In genomic region chr3:56680054-56680453, GRCh38 we compare ENCODE assay signal across 17 cellular contexts. TPM values are rescaled to one million over a fixed set of nuclear protein-coding genes. Genes with fewer than 3 reads are reported as not detected.
DNase-seq lines count a peak whose midpoint lies in the region; ATAC-seq, FAIRE-seq and TF ChIP-seq lines count a peak whose summit lies in the region.
"Had no signal": no experiment of that assay in that cellular context is flagged by ENCODE, and none has a peak within 500 bp of the region (broad histone marks: within the 10 kb centered on the region; RNA-seq: fewer than 3 reads in every experiment).

No MANE protein-coding gene starts in this region.

- no peak overlapping the region for H2BK120ac ChIP-seq in mesenchymal stem cell (ENCODE audit: low read depth, low read length)

- no peak overlapping the region for H3K18ac ChIP-seq in mesenchymal stem cell (ENCODE audit: low read depth in 1 of 2, low read length in 2 of 2)

- peak overlapping the region; percentile 92 for H3K4me2 ChIP-seq in Loucy (ENCODE audit: low read depth, low read length, poor library complexity, severe bottlenecking)
- peak overlapping the region; percentile 89 for H3K4me2 ChIP-seq in astrocyte (ENCODE audit: low read length)
- peak overlapping the region; percentile 91 for H3K4me2 ChIP-seq in smooth muscle cell
- H3K4me2 ChIP-seq in mesenchymal stem cell (ENCODE audit: low read length, poor library complexity, severe bottlenecking), result no peak overlapping the region

- H3F3A ChIP-seq in Loucy (ENCODE audit: low read depth) (no peaks in the 10 kb centered on the region), smooth muscle cell (ENCODE audit: low read depth) (peaks cover 3% of the 10 kb centered on the region)

- H3K9me3 Mint-ChIP-seq in natural killer cell, result no peaks in the 10 kb centered on the region
- no peaks in the 10 kb centered on the region for H3K9me3 Mint-ChIP-seq in natural killer cell treated with Interleukin-12 subunit alpha and Interleukin-12 subunit beta and Interleukin-15 and Interleukin-18, amount 100 ng/mL, for 72 hours
- H3K9me3 Mint-ChIP-seq in astrocyte (ENCODE audit: unreplicated experiment), result peaks cover 5% of the 10 kb centered on the region

- TF ChIP-seq CTCF in natural killer cell (IDR thresholded peaks at IDR 0.05) (no peak), Loucy (conservative IDR thresholded peaks at IDR 0.05; ENCODE audit: low read length) (no peak), astrocyte (IDR thresholded peaks at IDR 0.05; ENCODE audit: insufficient read depth, low read depth, low read length) (no peak), smooth muscle cell (IDR thresholded peaks at IDR 0.05; ENCODE audit: borderline replicate concordance, insufficient read depth, poor library complexity, severe bottlenecking) (no peak)

- no peak overlapping the region for H4K91ac ChIP-seq in mesenchymal stem cell (ENCODE audit: low read length)

- no peaks in the 10 kb centered on the region for H3K9me3 ChIP-seq in Loucy (ENCODE audit: insufficient read depth, low read depth, low read length)
- peaks cover 5% of the 10 kb centered on the region for H3K9me3 ChIP-seq in astrocyte (ENCODE audit: insufficient read depth, low read depth, low read length)
- H3K9me3 ChIP-seq in smooth muscle cell (replicated peaks; ENCODE audit: low read depth), result no peaks in the 10 kb centered on the region
- no peaks in the 10 kb centered on the region for H3K9me3 ChIP-seq in mesenchymal stem cell (ENCODE audit: control insufficient read depth, low read length)

- no peak overlapping the region for H2AK5ac ChIP-seq in mesenchymal stem cell (ENCODE audit: low read length, severe bottlenecking)

- H3K9ac ChIP-seq in Loucy (ENCODE audit: low read depth, low read length, poor library complexity, severe bottlenecking), result no peak overlapping the region
- no peak overlapping the region for H3K9ac ChIP-seq in astrocyte (ENCODE audit: low read length)
- no peak overlapping the region for H3K9ac ChIP-seq in smooth muscle cell (ENCODE audit: low read depth)
- H3K9ac ChIP-seq in mesenchymal stem cell (ENCODE audit: low read length), result no peak overlapping the region

- H3K4me3 Mint-ChIP-seq in natural killer cell (peak overlapping the region; percentile 31), astrocyte (ENCODE audit: unreplicated experiment) (peak overlapping the region; percentile 65)
- H3K4me3 Mint-ChIP-seq in natural killer cell treated with Interleukin-12 subunit alpha and Interleukin-12 subunit beta and Interleukin-15 and Interleukin-18, amount 100 ng/mL, for 72 hours, result no peak overlapping the region

- CTCF ChIA-PET in HEK293T (lab: Yijun Ruan, JAX), result no interaction called here

- no peak overlapping the region for H2BK15ac ChIP-seq in mesenchymal stem cell (ENCODE audit: low read depth, poor library complexity, severe bottlenecking)

- peak overlapping the region in 1 of 2 donors; percentile 92 for H3K27ac Mint-ChIP-seq in natural killer cell
- H3K27ac Mint-ChIP-seq in natural killer cell treated with Interleukin-12 subunit alpha and Interleukin-12 subunit beta and Interleukin-15 and Interleukin-18, amount 100 ng/mL, for 72 hours, result no peak overlapping the region
- H3K27ac Mint-ChIP-seq in astrocyte (ENCODE audit: unreplicated experiment), result no peak overlapping the region

- DNase-seq in natural killer cell, result no peak
- no peak for DNase-seq in natural killer cell treated with Interleukin-12 subunit alpha and Interleukin-12 subunit beta and Interleukin-15 and Interleukin-18, amount 100 ng/mL, for 72 hours (ENCODE audit: low spot score)
- DNase-seq in astrocyte (ENCODE audit: low read depth), result no peak
- no peak for DNase-seq in smooth muscle cell (lab: John Stamatoyannopoulos, UW; ENCODE audit: unreplicated experiment)
- no peak for DNase-seq in HEK293T (ENCODE audit: extremely low spot score)
- DNase-seq in mesenchymal stem cell, result no peak
- DNase-seq: KG1; NCI-H1436 treated with DMSO at 0.1 percent for 48 hours; small intestine; stimulated activated naive CD4-positive, alpha-beta T cell treated with Interleukin-2 at 50 U/mL for 16 hours had no signal

- no peak for FAIRE-seq in astrocyte (lab: Jason Lieb, UNC)
- FAIRE-seq: colon, small intestine, urothelium cell line had no signal

- H3K36me3 ChIP-seq in Loucy (ENCODE audit: insufficient read depth, low read length) (no peaks in the 10 kb centered on the region), astrocyte (ENCODE audit: insufficient read depth, low read length) (no peaks in the 10 kb centered on the region), smooth muscle cell (ENCODE audit: low read depth) (no peaks in the 10 kb centered on the region), mesenchymal stem cell (ENCODE audit: control insufficient read depth in 1 of 2, insufficient read depth in 2 of 2, low read depth in 1 of 2, low read length in 2 of 2) (peaks cover 0 to 25% of the 10 kb centered on the region in 2 experiments)

- POLR2A ChIA-PET in HEK293T (lab: Yijun Ruan, JAX), result no interaction called here

- H4K20me1 ChIP-seq in Loucy (ENCODE audit: insufficient read depth, low read length, poor library complexity, severe bottlenecking) (peaks cover 54% of the 10 kb centered on the region), astrocyte (ENCODE audit: insufficient read depth, low read length) (peaks cover 11% of the 10 kb centered on the region), smooth muscle cell (ENCODE audit: low read depth) (peaks cover 15% of the 10 kb centered on the region)

- H2BK12ac ChIP-seq in mesenchymal stem cell (ENCODE audit: low read length in 2 of 2), result no peak overlapping the region

- peak overlapping the region; percentile 79 for H3K4me3 ChIP-seq in Loucy (ENCODE audit: low read length, poor library complexity, severe bottlenecking)
- no peak overlapping the region for H3K4me3 ChIP-seq in astrocyte (ENCODE audit: insufficient read depth, low read depth, low read length)
- no peak overlapping the region for H3K4me3 ChIP-seq in smooth muscle cell
- H3K4me3 ChIP-seq in mesenchymal stem cell (ENCODE audit: insufficient read depth in 1 of 2, low read depth in 1 of 2, low read length in 2 of 2), result peak overlapping the region in 1 of 2 experiments; percentile 42

- no peak overlapping the region for H4K8ac ChIP-seq in mesenchymal stem cell (ENCODE audit: low read length)

- H3K4me1 ChIP-seq in Loucy (ENCODE audit: insufficient read depth, low read length, poor library complexity, severe bottlenecking) (peaks cover 39% of the 10 kb centered on the region), astrocyte (ENCODE audit: insufficient read depth, low read length) (peaks cover 3% of the 10 kb centered on the region), smooth muscle cell (ENCODE audit: low read depth) (peaks cover 22% of the 10 kb centered on the region), mesenchymal stem cell (ENCODE audit: control insufficient read depth, insufficient read depth, low read depth, low read length) (peaks cover 7% of the 10 kb centered on the region)

- intact Hi-C loops in natural killer cell (cut with micrococcal nuclease), result no loop called here

- H3K23ac ChIP-seq in mesenchymal stem cell (ENCODE audit: low read length in 2 of 2), result no peak overlapping the region

- H3K27me3 Mint-ChIP-seq in natural killer cell (ENCODE audit: low read depth in 2 of 2), result no peaks in the 10 kb centered on the region
- H3K27me3 Mint-ChIP-seq in natural killer cell treated with Interleukin-12 subunit alpha and Interleukin-12 subunit beta and Interleukin-15 and Interleukin-18, amount 100 ng/mL, for 72 hours, result no peaks in the 10 kb centered on the region
- H3K27me3 Mint-ChIP-seq in astrocyte (ENCODE audit: low read depth, unreplicated experiment), result no peaks in the 10 kb centered on the region

- ATAC-seq in natural killer cell (no peak), HG03521 (IDR thresholded peaks at IDR 0.05; ENCODE audit: unreplicated experiment) (no peak)
- ATAC-seq in natural killer cell treated with Interleukin-12 subunit alpha and Interleukin-12 subunit beta and Interleukin-15 and Interleukin-18, amount 100 ng/mL, for 72 hours, result no peak
- ATAC-seq: HCT116 had no signal

- H3K79me2 ChIP-seq in Loucy (ENCODE audit: insufficient read depth, low read length) (peaks cover 72% of the 10 kb centered on the region), astrocyte (ENCODE audit: insufficient read depth, low read length) (peaks cover 73% of the 10 kb centered on the region), smooth muscle cell (ENCODE audit: low read depth) (peaks cover 47% of the 10 kb centered on the region)

- H3K79me1 ChIP-seq in mesenchymal stem cell (replicated peaks; ENCODE audit: low read length, poor library complexity, severe bottlenecking), result peaks cover 8% of the 10 kb centered on the region

- H2AFZ ChIP-seq in Loucy (ENCODE audit: low read length) (no peak overlapping the region), astrocyte (ENCODE audit: low read depth, low read length) (no peak overlapping the region), smooth muscle cell (ENCODE audit: low read depth) (no peak overlapping the region), mesenchymal stem cell (ENCODE audit: low read depth, low read length) (no peak overlapping the region)

- H3K27ac ChIP-seq in astrocyte (ENCODE audit: low read depth, low read length), result no peak overlapping the region
- no peak overlapping the region for H3K27ac ChIP-seq in smooth muscle cell (ENCODE audit: low read depth)
- H3K27ac ChIP-seq in mesenchymal stem cell (ENCODE audit: low read length, poor library complexity, severe bottlenecking), result no peak overlapping the region
- H3K27ac ChIP-seq: epithelial cell of prostate, VCaP had no signal

- H3K27me3 ChIP-seq in Loucy (ENCODE audit: insufficient read depth, low read length, poor library complexity, severe bottlenecking), result no peaks in the 10 kb centered on the region
- H3K27me3 ChIP-seq in astrocyte (ENCODE audit: insufficient read depth, low read length), result no peaks in the 10 kb centered on the region
- H3K27me3 ChIP-seq in smooth muscle cell (ENCODE audit: low read depth), result no peaks in the 10 kb centered on the region
- H3K27me3 ChIP-seq in mesenchymal stem cell (ENCODE audit: control insufficient read depth in 1 of 2, insufficient read depth in 1 of 2, low read length in 2 of 2), result no peaks in the 10 kb centered on the region

- H3K4ac ChIP-seq in mesenchymal stem cell (ENCODE audit: low read depth in 1 of 2, low read length in 2 of 2), result no peak overlapping the region

- H2BK5ac ChIP-seq in mesenchymal stem cell (ENCODE audit: low read depth, low read length, poor library complexity, severe bottlenecking), result no peak overlapping the region

- H3K4me1 Mint-ChIP-seq in natural killer cell (peaks cover 58 to 60% of the 10 kb centered on the region in 2 donors), astrocyte (ENCODE audit: low read depth, unreplicated experiment) (peaks cover 14% of the 10 kb centered on the region)
- H3K4me1 Mint-ChIP-seq in natural killer cell treated with Interleukin-12 subunit alpha and Interleukin-12 subunit beta and Interleukin-15 and Interleukin-18, amount 100 ng/mL, for 72 hours (ENCODE audit: low read depth in 2 of 2), result peaks cover 29 to 40% of the 10 kb centered on the region in 2 donors

- H3K14ac ChIP-seq in mesenchymal stem cell (ENCODE audit: low read length in 2 of 2), result no peak overlapping the region

- H3K9me2 ChIP-seq in Loucy (replicated peaks; ENCODE audit: low read depth, low read length), result no peaks in the 10 kb centered on the region

- no peaks in the 10 kb centered on the region for H3K36me3 Mint-ChIP-seq in natural killer cell
- peaks cover 27% of the 10 kb centered on the region for H3K36me3 Mint-ChIP-seq in natural killer cell treated with Interleukin-12 subunit alpha and Interleukin-12 subunit beta and Interleukin-15 and Interleukin-18, amount 100 ng/mL, for 72 hours
- peaks cover 2% of the 10 kb centered on the region for H3K36me3 Mint-ChIP-seq in astrocyte (ENCODE audit: low read depth, unreplicated experiment)

RNA-seq across cellular contexts. Expression of gene TASOR, which starts 3.0 kb away (rescaled TPM):
- total RNA-seq in natural killer cell, result 10 to 100 TPM; 73.5 to 96.4 (median 81.8) TPM
- 10 to 100 TPM; 50.4 to 56.4 TPM for total RNA-seq in natural killer cell treated with Interleukin-12 subunit alpha and Interleukin-12 subunit beta and Interleukin-15 and Interleukin-18, amount 100 ng/mL, for 72 hours
- 42.0 and 47.2 TPM in 2 replicates for total RNA-seq in astrocyte
- 76.8 and 91.7 TPM in 2 replicates for total RNA-seq in smooth muscle cell
- 13.1 and 17.9 TPM in 2 replicates for polyA plus RNA-seq in smooth muscle cell
- 25.1 TPM for polyA plus RNA-seq in mesenchymal stem cell (2013, experiment 1 of 2)
- polyA plus RNA-seq in mesenchymal stem cell (2013, experiment 2 of 2), result 24.2 TPM
